In the genomic region with DNA sequence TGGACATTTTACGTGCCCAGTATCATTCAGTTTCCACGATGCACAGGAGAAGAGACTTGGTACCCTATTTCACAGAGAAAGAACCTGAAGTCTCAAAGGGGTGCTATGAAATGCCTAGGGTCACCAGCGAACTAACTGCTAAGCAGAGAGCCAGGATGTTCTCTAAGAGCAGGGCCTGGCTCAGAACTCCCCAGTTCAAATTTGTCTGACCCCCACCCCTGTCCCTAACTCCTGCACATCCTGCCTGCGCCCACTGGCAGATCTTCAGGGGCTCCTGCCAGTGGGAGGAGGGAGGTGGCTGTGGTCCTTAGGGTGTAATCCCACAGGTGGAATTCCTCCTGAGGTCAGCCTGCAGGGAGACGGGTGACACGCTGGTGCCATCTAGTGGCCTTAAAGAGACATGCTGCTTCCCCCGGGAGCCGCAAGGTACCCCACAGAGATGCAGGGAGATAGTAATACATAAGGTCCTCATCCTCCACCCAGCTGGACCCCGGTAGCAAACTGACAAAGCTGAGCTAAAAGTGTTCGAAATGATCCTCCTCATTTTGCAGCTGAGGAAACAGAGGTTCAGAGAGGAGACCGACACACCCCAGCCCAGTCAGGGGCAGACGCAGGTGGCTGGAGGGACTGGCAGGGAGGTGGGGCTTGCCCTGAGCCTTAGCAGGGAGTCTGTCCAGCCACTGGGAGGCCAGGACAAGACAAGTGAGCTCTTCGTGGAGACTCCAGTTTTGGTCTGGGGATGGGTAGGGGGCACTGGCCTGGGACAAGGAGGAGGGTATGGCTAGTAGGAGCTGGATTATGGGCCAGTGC, we compare ENCODE assay signal across 8 cellular contexts. TPM values are rescaled to one million over a fixed set of nuclear protein-coding genes. Genes with fewer than 3 reads are reported as not detected.
DNase-seq lines count a peak whose midpoint lies in the region; ATAC-seq, FAIRE-seq and TF ChIP-seq lines count a peak whose summit lies in the region.

No MANE protein-coding gene starts in this region.

- no peak for ATAC-seq in GM19397 (IDR thresholded peaks at IDR 0.05; ENCODE audit: unreplicated experiment)

- TF ChIP-seq CTCF in VCaP (conservative IDR thresholded peaks at IDR 0.05) = peak; percentile 94
- TF ChIP-seq CTCF in bronchial epithelial cell (IDR thresholded peaks at IDR 0.05; ENCODE audit: insufficient read depth, low read length, severe bottlenecking) = peak; percentile 89

- FAIRE-seq in bronchial epithelial cell (lab: Jason Lieb, UNC) = no peak

- H3K27me3 ChIP-seq in bronchial epithelial cell (ENCODE audit: control insufficient read depth, insufficient read depth, low read length) = no peaks in the 10 kb centered on the region

- DNase-seq in NCI-H1417 (lab: John Stamatoyannopoulos, UW) (peak; percentile 26 to 75 (median 54)), NCI-H1417 treated with DMSO at 0.1 percent for 48 hours (lab: John Stamatoyannopoulos, UW) (no peak), NCI-H1930 (lab: John Stamatoyannopoulos, UW) (peak; percentile 23 to 41), bronchial epithelial cell (ENCODE audit: low read depth) (peak; percentile 53), islet precursor cell (peak; percentile 83)
- peak; percentile 7 to 32 (median 30) for DNase-seq in stimulated activated CD4-positive, alpha-beta T cell treated with anti-CD3 and anti-CD28 coated beads, Interleukin-1b, Interleukin-23, amount 100 ng/mL, for 24 hours (ENCODE audit: low read depth in 4 of 4, low spot score in 1 of 4)

- peak overlapping the region; percentile 41; the same call in 1 of the 2 replicates for H3K27ac ChIP-seq in VCaP

- no peak overlapping the region for H3K4me3 ChIP-seq in bronchial epithelial cell (ENCODE audit: low read depth, low read length)

- no peaks in the 10 kb centered on the region for H3K36me3 ChIP-seq in bronchial epithelial cell (ENCODE audit: control insufficient read depth, insufficient read depth, low read length)

RNA-seq across cellular contexts. Expression of gene MB, which starts 34.1 kb away (rescaled TPM):
- 0.13 TPM in 1 of 2 replicates, not detected in the other for total RNA-seq in bronchial epithelial cell

RNA-seq across cellular contexts. Expression of gene RASD2, which starts 42.4 kb away (rescaled TPM):
- 0.13 and 0.26 TPM in 2 replicates for total RNA-seq in bronchial epithelial cell
